12 cellular contexts compared by ENCODE assay signal in the genomic region with DNA sequence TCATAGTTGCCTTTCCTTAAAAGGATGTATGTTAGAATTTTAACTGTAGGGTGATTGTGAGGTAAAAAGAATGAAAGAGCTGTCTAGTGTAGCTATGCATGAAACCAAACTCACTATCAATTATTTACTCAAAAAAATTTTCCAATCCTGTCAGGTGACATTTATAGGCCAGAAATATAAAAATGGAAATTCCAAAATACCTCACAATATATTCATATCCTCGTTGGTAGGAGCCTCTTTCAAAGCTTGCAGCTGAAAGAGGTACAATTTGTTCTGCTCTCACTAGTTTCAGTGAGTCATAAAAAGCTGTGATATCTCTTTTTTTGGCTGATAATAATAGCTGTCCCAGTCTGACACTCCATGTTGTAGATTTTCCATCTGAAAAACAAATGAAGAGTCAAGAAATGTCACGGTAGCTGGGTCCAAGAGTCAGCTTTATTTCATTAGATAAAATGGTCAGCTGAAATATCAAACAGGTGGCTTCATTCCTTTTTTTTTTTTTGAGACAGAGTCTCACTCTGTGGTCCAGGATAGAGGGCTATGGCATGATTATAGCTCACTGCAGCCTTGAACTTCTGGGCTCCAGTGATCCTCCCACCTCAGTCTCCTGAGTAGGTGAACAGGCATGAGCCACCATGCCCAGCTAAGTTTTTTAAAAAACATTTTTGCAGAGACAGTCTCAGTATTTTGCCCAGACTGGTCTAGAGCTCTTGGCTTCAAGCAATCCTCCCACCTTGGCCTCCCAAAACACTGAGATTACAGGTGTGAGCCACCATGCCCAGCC. TPM values are rescaled to one million over a fixed set of nuclear protein-coding genes. Genes with fewer than 3 reads are reported as not detected.
DNase-seq lines count a peak whose midpoint lies in the region; ATAC-seq lines count a peak whose summit lies in the region.
"Had no signal": no experiment of that assay in that cellular context is flagged by ENCODE, and none has a peak within 500 bp of the region (broad histone marks: within the 10 kb centered on the region; RNA-seq: fewer than 3 reads in every experiment).

No MANE protein-coding gene starts in this region.

- no peak overlapping the region for H3K4me2 ChIP-seq in mesenchymal stem cell (ENCODE audit: low read length, poor library complexity, severe bottlenecking)

- H3K14ac ChIP-seq in mesenchymal stem cell (ENCODE audit: low read length in 2 of 2): no peak overlapping the region

- no peak overlapping the region for H3K4me3 Mint-ChIP-seq in activated T-helper 17 cell treated with anti-CD3 and anti-CD28 coated beads, Interleukin-2, amount 50 U/mL, for 72 hours
- H3K4me3 Mint-ChIP-seq: neural crest cell had no signal

- peak overlapping the region; percentile 48 for H3K27ac Mint-ChIP-seq in activated T-helper 17 cell treated with anti-CD3 and anti-CD28 coated beads, Interleukin-2, amount 50 U/mL, for 72 hours

- no peak overlapping the region for H2AK5ac ChIP-seq in mesenchymal stem cell (ENCODE audit: low read length, severe bottlenecking)

- H3K4me3 ChIP-seq in mesenchymal stem cell (ENCODE audit: insufficient read depth in 1 of 2, low read depth in 1 of 2, low read length in 2 of 2) (no peak overlapping the region), HAP-1 (no peak overlapping the region)

- DNase-seq in activated CD4-positive, CD25-positive, alpha-beta regulatory T cell (lab: John Stamatoyannopoulos, UW): no peak
- DNase-seq in mesenchymal stem cell: no peak
- DNase-seq in HAP-1 (ENCODE audit: low spot score in 2 of 2): no peak
- no peak for DNase-seq in KG1 (lab: John Stamatoyannopoulos, UW)
- DNase-seq: kidney, NCI-H2107 had no signal

- H3K4ac ChIP-seq in mesenchymal stem cell (ENCODE audit: low read depth in 1 of 2, low read length in 2 of 2): no peak overlapping the region

- H3K27ac ChIP-seq in mesenchymal stem cell (ENCODE audit: low read length, poor library complexity, severe bottlenecking): peak overlapping the region; percentile 47
- H3K27ac ChIP-seq: VCaP had no signal

- no peak overlapping the region for H3K23ac ChIP-seq in mesenchymal stem cell (ENCODE audit: low read length in 2 of 2)

- H3K9me3 Mint-ChIP-seq in activated T-helper 17 cell treated with anti-CD3 and anti-CD28 coated beads, Interleukin-2, amount 50 U/mL, for 72 hours: no peaks in the 10 kb centered on the region

- no peaks in the 10 kb centered on the region for H3K9me3 ChIP-seq in mesenchymal stem cell (ENCODE audit: control insufficient read depth, low read length)
- no peaks in the 10 kb centered on the region for H3K9me3 ChIP-seq in HAP-1

- H3K27me3 Mint-ChIP-seq in activated T-helper 17 cell treated with anti-CD3 and anti-CD28 coated beads, Interleukin-2, amount 50 U/mL, for 72 hours: no peaks in the 10 kb centered on the region

- H3K36me3 Mint-ChIP-seq in activated T-helper 17 cell treated with anti-CD3 and anti-CD28 coated beads, Interleukin-2, amount 50 U/mL, for 72 hours (ENCODE audit: low read depth): peaks cover 91% of the 10 kb centered on the region

- no peaks in the 10 kb centered on the region for H3K4me1 Mint-ChIP-seq in activated T-helper 17 cell treated with anti-CD3 and anti-CD28 coated beads, Interleukin-2, amount 50 U/mL, for 72 hours
- H3K4me1 Mint-ChIP-seq: neural crest cell had no signal

- 91% methylated on average over 1 of the region's 2 CpGs for WGBS in mesenchymal stem cell

- H3K4me1 ChIP-seq in mesenchymal stem cell (ENCODE audit: control insufficient read depth, insufficient read depth, low read depth, low read length): no peaks in the 10 kb centered on the region
- H3K4me1 ChIP-seq in HAP-1: no peaks in the 10 kb centered on the region

- no peak overlapping the region for H3K9ac ChIP-seq in mesenchymal stem cell (ENCODE audit: low read length)

- H2AFZ ChIP-seq in mesenchymal stem cell (ENCODE audit: low read depth, low read length): no peak overlapping the region

- H2BK15ac ChIP-seq in mesenchymal stem cell (ENCODE audit: low read depth, poor library complexity, severe bottlenecking): no peak overlapping the region

- no peak overlapping the region for H4K91ac ChIP-seq in mesenchymal stem cell (ENCODE audit: low read length)

- H3K18ac ChIP-seq in mesenchymal stem cell (ENCODE audit: low read depth in 1 of 2, low read length in 2 of 2): no peak overlapping the region

- H3K36me3 ChIP-seq in mesenchymal stem cell (ENCODE audit: control insufficient read depth in 1 of 2, insufficient read depth in 2 of 2, low read depth in 1 of 2, low read length in 2 of 2): peaks cover 4 to 50% of the 10 kb centered on the region in 2 experiments
- H3K36me3 ChIP-seq in HAP-1 (replicated peaks): peaks cover 19% of the 10 kb centered on the region

- ATAC-seq in activated CD4-positive, CD25-positive, alpha-beta regulatory T cell treated with anti-CD3 and anti-CD28 coated beads, Interleukin-2, amount 50 U/mL, for 24 hours: peak; percentile 76 to 78
- ATAC-seq in HG02610 (IDR thresholded peaks at IDR 0.05; ENCODE audit: unreplicated experiment) (peak; percentile 90), GM19324 (IDR thresholded peaks at IDR 0.05; ENCODE audit: low FRiP score, unreplicated experiment) (no peak)
- peak; percentile 56 for ATAC-seq in activated T-helper 17 cell treated with anti-CD3 and anti-CD28 coated beads, Interleukin-2, amount 50 U/mL, for 72 hours (replicated peaks)

- H3K27me3 ChIP-seq in mesenchymal stem cell (ENCODE audit: control insufficient read depth in 1 of 2, insufficient read depth in 1 of 2, low read length in 2 of 2): no peaks in the 10 kb centered on the region
- no peaks in the 10 kb centered on the region for H3K27me3 ChIP-seq in HAP-1 (ENCODE audit: low read depth)

- in situ Hi-C loops in HAP-1 (cut with MboI; ENCODE audit: low sequenced_read_pairs): no loop called here

- H2BK12ac ChIP-seq in mesenchymal stem cell (ENCODE audit: low read length in 2 of 2): no peak overlapping the region

- H2BK5ac ChIP-seq in mesenchymal stem cell (ENCODE audit: low read depth, low read length, poor library complexity, severe bottlenecking): no peak overlapping the region

- H2BK120ac ChIP-seq in mesenchymal stem cell (ENCODE audit: low read depth, low read length): no peak overlapping the region

- no peaks in the 10 kb centered on the region for H3K79me1 ChIP-seq in mesenchymal stem cell (replicated peaks; ENCODE audit: low read length, poor library complexity, severe bottlenecking)

- no peak overlapping the region for H4K8ac ChIP-seq in mesenchymal stem cell (ENCODE audit: low read length)

RNA-seq across cellular contexts. Expression of a gene that starts 50.8 kb away (rescaled TPM):
- 10 to 100 TPM; 51.4 to 94.3 TPM for total RNA-seq in activated T-helper 17 cell treated with anti-CD3 and anti-CD28 coated beads, Interleukin-2, amount 50 U/mL, for 72 hours
- 15.8 TPM for polyA plus RNA-seq in mesenchymal stem cell (2013, experiment 1 of 2)
- 14.1 TPM for polyA plus RNA-seq in mesenchymal stem cell (2013, experiment 2 of 2)
